1 cellular context compared by ENCODE assay signal in genomic region chr6:154510144-154510905, GRCh38.
TF ChIP-seq lines count a peak whose summit lies in the region.

CNKSR3 (minus strand) TSS chr6:154510685; CDS start chr6:154510114, 571 bp downstream.

TF ChIP-seq in H1, 55 proteins besides CTCF, POLR2A, EP300 and RAD21 (continued from another document):
- TF ChIP-seq TCF12 (IDR thresholded peaks at IDR 0.05; ENCODE audit: low read depth, low read length), result 0 out of 2 replicates have a peak, but pooled peaks have one; percentile 10
- no peak for TF ChIP-seq SP4 (IDR thresholded peaks at IDR 0.05; ENCODE audit: low read length)
- TF ChIP-seq JUN (IDR thresholded peaks at IDR 0.05; ENCODE audit: low read depth, low read length), result no peak
- TF ChIP-seq MAX (IDR thresholded peaks at IDR 0.05), result peak; percentile 73
- TF ChIP-seq NANOG (IDR thresholded peaks at IDR 0.05; ENCODE audit: insufficient read depth, low read depth, low read length, poor library complexity, severe bottlenecking), result no peak
- TF ChIP-seq CBX8 (IDR thresholded peaks at IDR 0.05; ENCODE audit: borderline replicate concordance, low read depth, low read length), result no peak
- TF ChIP-seq BCL11A (IDR thresholded peaks at IDR 0.05; ENCODE audit: low read depth in 2 of 2, low read length in 2 of 2), result no peak
- no peak for TF ChIP-seq CBX5 (IDR thresholded peaks at IDR 0.05; ENCODE audit: low read depth, low read length)
